ENCODE assay signal across 8 cellular contexts in genomic region chr15:45187894-45188830, GRCh38. TPM values are rescaled to one million over a fixed set of nuclear protein-coding genes. Genes with fewer than 3 reads are reported as not detected.
A peak's percentile ranks its signal among the peaks of the same experiment; 100 is the strongest.
DNase-seq lines count a peak whose midpoint lies in the region; ATAC-seq lines count a peak whose summit lies in the region.

TSS of gene SHF (minus strand) at chr15:45187966. CDS start at chr15:45187951, 15 bp downstream.

- CTCF ChIA-PET in activated CD8-positive, alpha-beta T cell treated with anti-CD3 and anti-CD28 coated beads, Interleukin-2, amount 10 ng/mL, durations not matched to agents 7 days and 5 days (lab: Charles Lee), result interaction anchor here (1.2 to 5.5 kb wide), 2 partner anchors 10 to 16 kb away, joined by 9 to 30 read pairs; no protein-coding TSS in a partner anchor

- H3K27me3 Mint-ChIP-seq in activated CD8-positive, alpha-beta T cell treated with anti-CD3 and anti-CD28 coated beads, Interleukin-2, amount 10 ng/mL, durations not matched to agents 7 days and 5 days (ENCODE audit: low read depth), result peaks cover 21% of the 10 kb centered on the region
- peaks cover 10 to 22% of the 10 kb centered on the region in 2 donors for H3K27me3 Mint-ChIP-seq in effector memory CD8-positive, alpha-beta T cell

- H3K4me3 Mint-ChIP-seq in activated CD8-positive, alpha-beta T cell treated with anti-CD3 and anti-CD28 coated beads, Interleukin-2, amount 10 ng/mL, durations not matched to agents 7 days and 5 days, result peak within 1 kb of the TSS; percentile 69
- H3K4me3 Mint-ChIP-seq in effector memory CD8-positive, alpha-beta T cell, result peak within 1 kb of the TSS; percentile 90 to 99

- peak within 1 kb of the TSS; percentile 50 for H3K4me3 ChIP-seq in mononuclear cell (ENCODE audit: low read length)

- no peaks in the 10 kb centered on the region for H3K9me3 Mint-ChIP-seq in activated CD8-positive, alpha-beta T cell treated with anti-CD3 and anti-CD28 coated beads, Interleukin-2, amount 10 ng/mL, durations not matched to agents 7 days and 5 days (ENCODE audit: insufficient read depth)
- no peaks in the 10 kb centered on the region for H3K9me3 Mint-ChIP-seq in effector memory CD8-positive, alpha-beta T cell

- peak; percentile 80 for ATAC-seq in activated CD8-positive, alpha-beta T cell treated with anti-CD3 and anti-CD28 coated beads, Interleukin-2, amount 10 ng/mL, durations not matched to agents 7 days and 5 days
- peak; percentile 79 for ATAC-seq in effector memory CD8-positive, alpha-beta T cell (replicated peaks)

- H3K27ac Mint-ChIP-seq in activated CD8-positive, alpha-beta T cell treated with anti-CD3 and anti-CD28 coated beads, Interleukin-2, amount 10 ng/mL, durations not matched to agents 7 days and 5 days, result peak within 1 kb of the TSS; percentile 35
- H3K27ac Mint-ChIP-seq in effector memory CD8-positive, alpha-beta T cell, result peak within 1 kb of the TSS; percentile 80 to 97

- POLR2A ChIA-PET in activated CD8-positive, alpha-beta T cell treated with anti-CD3 and anti-CD28 coated beads, Interleukin-2, amount 10 ng/mL, durations not matched to agents 7 days and 5 days (lab: Charles Lee), result interaction anchor here (0.7 to 2.1 kb wide), 5 partner anchors 10 to 20 kb away, joined by 3 to 11 read pairs (median 3); no protein-coding TSS in a partner anchor

- peaks cover 11% of the 10 kb centered on the region for H3K4me1 Mint-ChIP-seq in activated CD8-positive, alpha-beta T cell treated with anti-CD3 and anti-CD28 coated beads, Interleukin-2, amount 10 ng/mL, durations not matched to agents 7 days and 5 days (ENCODE audit: low read depth)
- peaks cover 15 to 18% of the 10 kb centered on the region in 2 donors for H3K4me1 Mint-ChIP-seq in effector memory CD8-positive, alpha-beta T cell (ENCODE audit: low read depth in 2 of 2)

- no peaks in the 10 kb centered on the region for H3K36me3 Mint-ChIP-seq in activated CD8-positive, alpha-beta T cell treated with anti-CD3 and anti-CD28 coated beads, Interleukin-2, amount 10 ng/mL, durations not matched to agents 7 days and 5 days (ENCODE audit: low read depth)
- H3K36me3 Mint-ChIP-seq in effector memory CD8-positive, alpha-beta T cell (ENCODE audit: insufficient read depth), result no peaks in the 10 kb centered on the region

- H3K4me1 ChIP-seq in mononuclear cell (ENCODE audit: insufficient read depth, low read length), result peaks cover 7% of the 10 kb centered on the region

- no peaks in the 10 kb centered on the region for H3K27me3 ChIP-seq in mononuclear cell (ENCODE audit: insufficient read depth, low read length)

- DNase-seq in SIG-M5 treated with dmso at 0.1 percent for 504 hours (lab: John Stamatoyannopoulos, UW; ENCODE audit: unreplicated experiment) (peak; percentile 11), SIG-M5 (lab: John Stamatoyannopoulos, UW) (no peak), NCI-H446 treated with DMSO at 0.1 percent for 48 hours (lab: John Stamatoyannopoulos, UW) (peak; percentile 32), ureter (ENCODE audit: low spot score) (no peak)
- peak; percentile 51 for DNase-seq in activated CD8-positive, alpha-beta T cell treated with anti-CD3 and anti-CD28 coated beads, Interleukin-2, amount 10 ng/mL, durations not matched to agents 7 days and 5 days
- peak; percentile 22 to 34 (median 32) for DNase-seq in effector memory CD8-positive, alpha-beta T cell
- DNase-seq in stimulated activated CD8-positive, alpha-beta memory T cell treated with anti-CD3 and anti-CD28 coated beads, Interleukin-2, amount 100 ng/mL, for 48 hours (ENCODE audit: low read depth in 2 of 2), result peak; percentile 59 to 62

- H3K9me3 ChIP-seq in mononuclear cell (ENCODE audit: low read depth, low read length), result no peaks in the 10 kb centered on the region

RNA-seq across cellular contexts. Expression of gene SHF, which starts in this region (rescaled TPM):
- total RNA-seq in activated CD8-positive, alpha-beta T cell treated with anti-CD3 and anti-CD28 coated beads, Interleukin-2, amount 10 ng/mL, durations not matched to agents 7 days and 5 days, result 1 to 10 TPM in 1 of 2 experiments, under 1 TPM in 1; 0.57 to 1.3 TPM
- 2.1 TPM for total RNA-seq in mononuclear cell
- 7.9 TPM for total RNA-seq in ureter

Comparison
In these comparisons a context has a peak if more than half of its experiments do, and no peak if none do; other contexts are left out.
1. DNase-seq: peak in SIG-M5 treated with dmso at 0.1 percent for 504 hours (single experiment), NCI-H446 treated with DMSO at 0.1 percent for 48 hours (single experiment), activated CD8-positive, alpha-beta T cell treated with anti-CD3 and anti-CD28 coated beads, Interleukin-2, amount 10 ng/mL, durations not matched to agents 7 days and 5 days (single experiment), effector memory CD8-positive, alpha-beta T cell (3 of 3) and stimulated activated CD8-positive, alpha-beta memory T cell treated with anti-CD3 and anti-CD28 coated beads, Interleukin-2, amount 100 ng/mL, for 48 hours (2 of 2); none in SIG-M5 (single experiment) and ureter (single experiment).